Comparison of ENCODE assay signal across 22 cellular contexts in genomic region chr6:42176981-42177380, GRCh38. TPM values are rescaled to one million over a fixed set of nuclear protein-coding genes. Genes with fewer than 3 reads are reported as not detected.
DNase-seq lines count a peak whose midpoint lies in the region; ATAC-seq and TF ChIP-seq lines count a peak whose summit lies in the region.
"Had no signal": no experiment of that assay in that cellular context is flagged by ENCODE, and none has a peak within 500 bp of the region (broad histone marks: within the 10 kb centered on the region; RNA-seq: fewer than 3 reads in every experiment).

No MANE protein-coding gene starts in this region.

- H3K27me3 ChIP-seq in GM23338 (ENCODE audit: insufficient read depth) (no peaks in the 10 kb centered on the region), HUES64 (ENCODE audit: insufficient read depth, low read length) (no peaks in the 10 kb centered on the region), iPS-20b (ENCODE audit: insufficient read depth, low read length) (no peaks in the 10 kb centered on the region)
- H3K27me3 ChIP-seq: BLaER1, SJSA1 had no signal

- H3K9me3 ChIP-seq in HUES64 (ENCODE audit: insufficient read depth, low read depth, low read length) (no peaks in the 10 kb centered on the region), iPS-20b (ENCODE audit: insufficient read depth, low read depth, low read length) (no peaks in the 10 kb centered on the region)
- H3K9me3 ChIP-seq: BLaER1, SJSA1 had no signal

- H3K27me3 Mint-ChIP-seq in GM23338 (ENCODE audit: insufficient read depth, low read depth, poor library complexity) (peaks cover 10% of the 10 kb centered on the region), brain (peaks cover 3% of the 10 kb centered on the region)

- no peak for TF ChIP-seq CTCF in GM23338 (conservative IDR thresholded peaks at IDR 0.05; ENCODE audit: low read depth in 2 of 2)
- TF ChIP-seq CTCF in brain (conservative IDR thresholded peaks at IDR 0.05): no peak

- peaks cover 40% of the 10 kb centered on the region for H3K4me1 Mint-ChIP-seq in GM23338
- H3K4me1 Mint-ChIP-seq in brain: peaks cover 12% of the 10 kb centered on the region

- H3K36me3 Mint-ChIP-seq in GM23338 (ENCODE audit: low read depth): no peaks in the 10 kb centered on the region
- H3K36me3 Mint-ChIP-seq in brain: no peaks in the 10 kb centered on the region
- H3K36me3 Mint-ChIP-seq: CD4-positive, CD25-positive, alpha-beta regulatory T cell had no signal

- peak overlapping the region; percentile 91 for H3K4me2 ChIP-seq in GM23338
- H3K4me2 ChIP-seq: BLaER1 had no signal

- H2AFZ ChIP-seq in GM23338: no peak overlapping the region

- peaks cover 27% of the 10 kb centered on the region for H3K4me1 ChIP-seq in GM23338 (ENCODE audit: insufficient read depth)
- H3K4me1 ChIP-seq in HUES64 (ENCODE audit: insufficient read depth, low read length): peaks cover 11% of the 10 kb centered on the region
- H3K4me1 ChIP-seq in iPS-20b (ENCODE audit: insufficient read depth, low read length): peaks cover 15% of the 10 kb centered on the region; the same call in 1 of the 2 replicates
- H3K4me1 ChIP-seq: SJSA1 had no signal

- H3K9me2 ChIP-seq in GM23338 (ENCODE audit: insufficient read depth): no peaks in the 10 kb centered on the region

- no peaks in the 10 kb centered on the region for H3K79me2 ChIP-seq in GM23338 (replicated peaks; ENCODE audit: insufficient read depth)

- H3K27ac Mint-ChIP-seq in GM23338: peak overlapping the region; percentile 89
- no peak overlapping the region for H3K27ac Mint-ChIP-seq in brain
- H3K27ac Mint-ChIP-seq: CD4-positive, CD25-positive, alpha-beta regulatory T cell had no signal

- H3K4me3 Mint-ChIP-seq in GM23338 (peak overlapping the region; percentile 77), brain (peak overlapping the region in 4 of 5 experiments; percentile 52 to 88 (median 79))
- H3K4me3 Mint-ChIP-seq: CD4-positive, CD25-positive, alpha-beta regulatory T cell had no signal

- DNase-seq in GM23338 (ENCODE audit: low spot score) (no peak), DMS53 (lab: John Stamatoyannopoulos, UW) (no peak)
- DNase-seq in activated naive CD4-positive, alpha-beta T cell treated with anti-CD3 and anti-CD28 coated beads, Interleukin-2, amount 50 U/mL, for 16 hours: no peak
- DNase-seq in central memory CD4-positive, alpha-beta T cell: no peak
- DNase-seq: CD4-positive, CD25-positive, alpha-beta regulatory T cell; DMS153; HCEC 1CT; KG1; MM.1S; NCI-H1694; NCI-H2029 treated with DMSO at 0.1 percent for 48 hours; NCI-H446 treated with DMSO at 0.1 percent for 48 hours; NCI-H69; Right ventricle myocardium superior; RPMI8226 had no signal

- peaks cover 16% of the 10 kb centered on the region for H3F3A ChIP-seq in GM23338 (replicated peaks; ENCODE audit: low read depth)

- H3K36me3 ChIP-seq in GM23338 (ENCODE audit: insufficient read depth) (no peaks in the 10 kb centered on the region), HUES64 (ENCODE audit: insufficient read depth, low read length) (no peaks in the 10 kb centered on the region; the same call in 1 of the 2 replicates), iPS-20b (ENCODE audit: insufficient read depth, low read depth, low read length) (no peaks in the 10 kb centered on the region)
- H3K36me3 ChIP-seq: BLaER1, SJSA1 had no signal

- no peaks in the 10 kb centered on the region for H4K20me1 ChIP-seq in GM23338 (replicated peaks; ENCODE audit: insufficient read depth)
- H4K20me1 ChIP-seq: BLaER1 had no signal

- H3K9ac ChIP-seq in HUES64 (ENCODE audit: low read depth, low read length): no peak overlapping the region; the same call in 1 of the 2 replicates
- H3K9ac ChIP-seq in iPS-20b (ENCODE audit: low read depth, low read length): peak overlapping the region; percentile 64; the same call in 1 of the 2 replicates
- H3K9ac ChIP-seq: BLaER1 had no signal

- peak overlapping the region; percentile 77 for H3K27ac ChIP-seq in GM23338 (ENCODE audit: low read depth)
- H3K27ac ChIP-seq in HUES64 (ENCODE audit: low read depth, low read length): peak overlapping the region; percentile 92; the same call in 1 of the 2 replicates
- no peak overlapping the region for H3K27ac ChIP-seq in iPS-20b (ENCODE audit: low read length)
- H3K27ac ChIP-seq: BLaER1, HL-60, SJSA1 had no signal

- H3K4me3 ChIP-seq in GM23338 (peak overlapping the region; percentile 77), HUES64 (ENCODE audit: low read length) (peak overlapping the region; percentile 62), iPS-20b (ENCODE audit: low read length) (peak overlapping the region; percentile 74)
- H3K4me3 ChIP-seq: BLaER1, SJSA1 had no signal

- no peak for ATAC-seq in GM23338

- H3K9me3 Mint-ChIP-seq in GM23338 (no peaks in the 10 kb centered on the region), brain (no peaks in the 10 kb centered on the region)
- H3K9me3 Mint-ChIP-seq: CD4-positive, CD25-positive, alpha-beta regulatory T cell had no signal

TF ChIP-seq in GM23338, 12 proteins besides CTCF, POLR2A, EP300 and RAD21:
- peak; percentile 75; the same call in 1 of the 2 replicates for TF ChIP-seq NANOG (IDR thresholded peaks at IDR 0.05; ENCODE audit: borderline replicate concordance)
- TF ChIP-seq ZNF331 (CRISPR knock-in tag; IDR thresholded peaks at IDR 0.05; ENCODE audit: low read depth): no peak
- no peak for TF ChIP-seq STAT1 (IDR thresholded peaks at IDR 0.05; ENCODE audit: unreplicated experiment)
- no peak for TF ChIP-seq POLR2AphosphoS5 (IDR thresholded peaks at IDR 0.05; ENCODE audit: low read depth)
- no peak for TF ChIP-seq REST (IDR thresholded peaks at IDR 0.05; ENCODE audit: unreplicated experiment)
TF ChIP-seq in GM23338: peak in this region for 1.

RNA-seq across cellular contexts. Expression of gene GUCA1A, which starts 3.8 kb away (rescaled TPM):
- total RNA-seq in GM23338 (2014; rRNA removed; shearing (Covaris generic)): 4.0 and 5.2 TPM in 2 replicates
- 9.1 and 10.6 TPM in 2 replicates for polyA plus RNA-seq in GM23338 (2016; fragmentation: Nextera tagmentation; extraction: Ambion mirVana)
- polyA plus RNA-seq in HUES64 (2013, experiment 1 of 2): 7.3 TPM
- polyA plus RNA-seq in HUES64 (2013, experiment 2 of 2): 6.1 TPM
- 0.20 TPM for polyA plus RNA-seq in brain (ENCODE audit: insufficient read depth, low read depth, low replicate concordance)
- total RNA-seq: A172; CD4-positive, CD25-positive, alpha-beta regulatory T cell; Right ventricle myocardium superior; SJSA1 had no signal
- polyA plus RNA-seq: CD4-positive, CD25-positive, alpha-beta regulatory T cell had no signal

RNA-seq across cellular contexts. Expression of gene GUCA1B, which starts 17.8 kb away (rescaled TPM):
- total RNA-seq in GM23338 (2014; rRNA removed; shearing (Covaris generic)): 0.56 TPM in 1 of 2 replicates, not detected in the other
- polyA plus RNA-seq in GM23338 (2016; fragmentation: Nextera tagmentation; extraction: Ambion mirVana) (not detected in 2 replicates), brain (ENCODE audit: insufficient read depth, low read depth, low replicate concordance) (0.61 TPM)
- polyA plus RNA-seq in HUES64 (2013, experiment 1 of 2): 0.20 TPM
- not detected for polyA plus RNA-seq in HUES64 (2013, experiment 2 of 2)
- total RNA-seq: A172, SJSA1 had no signal

RNA-seq across cellular contexts. Expression of gene C6orf132, which starts 34.6 kb away (rescaled TPM):
- total RNA-seq in GM23338 (2014; rRNA removed; shearing (Covaris generic)): 40.9 and 48.3 TPM in 2 replicates
- 22.2 and 24.3 TPM in 2 replicates for polyA plus RNA-seq in GM23338 (2016; fragmentation: Nextera tagmentation; extraction: Ambion mirVana)
- 24.7 TPM for polyA plus RNA-seq in HUES64 (2013, experiment 1 of 2)
- 18.1 TPM for polyA plus RNA-seq in HUES64 (2013, experiment 2 of 2)
- 0.34 TPM for polyA plus RNA-seq in brain (ENCODE audit: insufficient read depth, low read depth, low replicate concordance)
- total RNA-seq: A172; CD4-positive, CD25-positive, alpha-beta regulatory T cell; SJSA1 had no signal

RNA-seq across cellular contexts. Expression of gene MRPS10, which starts 40.7 kb away (rescaled TPM):
- 42.7 and 49.3 TPM in 2 replicates for total RNA-seq in GM23338 (2014; rRNA removed; shearing (Covaris generic))
- polyA plus RNA-seq in GM23338 (2016; fragmentation: Nextera tagmentation; extraction: Ambion mirVana): 33.7 and 36.2 TPM in 2 replicates
- polyA plus RNA-seq in HUES64 (2013, experiment 1 of 2): 27.9 TPM
- 26.1 TPM for polyA plus RNA-seq in HUES64 (2013, experiment 2 of 2)
- 33.6 TPM for polyA plus RNA-seq in brain (ENCODE audit: insufficient read depth, low read depth, low replicate concordance)

Comparison
In these comparisons a context has a peak if more than half of its experiments do, and no peak if none do; other contexts are left out.
1. RNA of gene C6orf132, which starts 34.6 kb away (polyA plus RNA-seq): 22.2 to 24.3 TPM in GM23338; 0.34 TPM in brain (single experiment); every median in the first group is over 10 times any median in the second.
2. Peak in every context shown above with its lines, with median percentiles within 50 percentile points of each other: H3K4me3 ChIP-seq.